Comparison of ENCODE assay signal across 1 cellular context in genomic region chr10:92156874-92157273, GRCh38.
TF ChIP-seq lines count a peak whose summit lies in the region.

No MANE protein-coding gene starts in this region.

TF ChIP-seq in GM12878, 131 proteins besides CTCF, POLR2A, EP300 and RAD21:
- no peak for TF ChIP-seq FOS (IDR thresholded peaks at IDR 0.05; ENCODE audit: borderline replicate concordance, extremely low read depth, insufficient read length)
- no peak for TF ChIP-seq ZZZ3 (IDR thresholded peaks at IDR 0.05; ENCODE audit: control insufficient read depth, insufficient read length, low read depth)
- TF ChIP-seq CREM (IDR thresholded peaks at IDR 0.05; ENCODE audit: low read depth), result no peak
- TF ChIP-seq YY1 (IDR thresholded peaks at IDR 0.05; ENCODE audit: low read depth, low read length), result no peak
- TF ChIP-seq BCLAF1 (IDR thresholded peaks at IDR 0.05), result no peak
- no peak for TF ChIP-seq SKIL (IDR thresholded peaks at IDR 0.05; ENCODE audit: low read depth, poor library complexity, severe bottlenecking)
- no peak for TF ChIP-seq NR2F1 (conservative IDR thresholded peaks at IDR 0.05)
- no peak for TF ChIP-seq ZNF384 (IDR thresholded peaks at IDR 0.05; ENCODE audit: borderline replicate concordance, low read depth, low read length)
